Comparison of ENCODE assay signal across 16 cellular contexts in genomic region chr6:73079611-73079955, GRCh38.
DNase-seq lines count a peak whose midpoint lies in the region; ATAC-seq, FAIRE-seq and TF ChIP-seq lines count a peak whose summit lies in the region.
"Had no signal": no experiment of that assay in that cellular context is flagged by ENCODE, and none has a peak within 500 bp of the region (broad histone marks: within the 10 kb centered on the region; RNA-seq: fewer than 3 reads in every experiment).

No MANE protein-coding gene starts in this region.

- H3K4me3 ChIP-seq in fibroblast of villous mesenchyme (ENCODE audit: low read depth, low read length): no peak overlapping the region
- H3K4me3 ChIP-seq: BLaER1, lower lobe of right lung had no signal

- in situ Hi-C loops in ACHN (cut with HindIII; ENCODE audit: low pct_ligation_motif_present, low pct_unique_long_range_greater_than_20kb, low sequenced_read_pairs): no loop called here

- ATAC-seq in GM21447 (IDR thresholded peaks at IDR 0.05; ENCODE audit: unreplicated experiment): no peak
- ATAC-seq in HG03520 (IDR thresholded peaks at IDR 0.05; ENCODE audit: unreplicated experiment): no peak
- ATAC-seq: activated CD4-positive, CD25-positive, alpha-beta regulatory T cell treated with anti-CD3 and anti-CD28 coated beads, Interleukin-2, amount 50 U/mL, for 24 hours; lower lobe of right lung had no signal

- TF ChIP-seq POLR2A in H54 (IDR thresholded peaks at IDR 0.05; ENCODE audit: low read depth, low read length) (no peak), erythroblast (IDR thresholded peaks at IDR 0.05; ENCODE audit: low read length) (no peak)

- peak; percentile 4 for DNase-seq in ACHN
- peak; percentile 16 for DNase-seq in H54 (ENCODE audit: insufficient read length, low spot score)
- peak; percentile 16 for DNase-seq in SW480 (ENCODE audit: low spot score)
- peak; percentile 71 for DNase-seq in fibroblast of villous mesenchyme (ENCODE audit: low read depth)
- no peak for DNase-seq in erythroblast (lab: John Stamatoyannopoulos, UW)
- no peak for DNase-seq in NCI-H524 (lab: John Stamatoyannopoulos, UW)
- DNase-seq: activated T-cell treated with anti-CD3 and anti-CD28 coated beads, Interleukin-2, amount 50 U/mL, for 1 hour; aorta; GDM1; lower lobe of right lung; NCI-H2081; NK-92 treated with Interleukin-12 subunit alpha and Interleukin-12 subunit beta, amount 100 ng/mL, for 24 hours had no signal

- no peak for TF ChIP-seq CTCF in fibroblast of villous mesenchyme (IDR thresholded peaks at IDR 0.05; ENCODE audit: insufficient read depth, low read depth, low read length)

- FAIRE-seq in H54 (lab: Jason Lieb, UNC): peak; percentile 96

Comparison
In these comparisons a context has a peak if more than half of its experiments do, and no peak if none do; other contexts are left out.
1. DNase-seq: peak in ACHN (single experiment), H54 (single experiment), SW480 (single experiment) and fibroblast of villous mesenchyme (single experiment); none in erythroblast (0 of 2) and NCI-H524 (0 of 2).